8 cellular contexts compared by ENCODE assay signal in the genomic region with DNA sequence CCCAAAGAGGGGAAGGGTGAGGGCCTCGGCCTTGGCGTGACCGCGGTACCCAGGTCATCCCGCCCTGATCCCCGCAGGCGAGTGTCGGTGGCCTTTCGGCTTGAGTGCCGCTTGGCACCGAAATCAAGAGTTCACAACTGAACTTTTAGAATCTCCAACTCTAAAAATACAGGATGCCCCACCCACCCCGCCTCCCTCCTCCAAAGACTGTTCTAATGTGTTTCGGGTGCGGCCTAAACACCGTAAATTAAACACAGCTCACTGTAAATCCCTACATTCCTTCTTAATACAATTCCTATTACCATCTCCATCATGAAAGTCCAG. TPM values are rescaled to one million over a fixed set of nuclear protein-coding genes. Genes with fewer than 3 reads are reported as not detected.
DNase-seq lines count a peak whose midpoint lies in the region; ATAC-seq and TF ChIP-seq lines count a peak whose summit lies in the region.

No MANE protein-coding gene starts in this region.

- WGBS in prostate gland = 38% methylated on average over 15 of the region's 15 CpGs

- intact Hi-C loops in Caco-2 (cut with micrococcal nuclease; ENCODE audit: unreplicated experiment) = no loop called here
- intact Hi-C loops in activated CD8-positive, alpha-beta T cell treated with anti-CD3 and anti-CD28 coated beads for 36 hours (cut with micrococcal nuclease) = no loop called here
- intact Hi-C loops in prostate gland (cut with DNase I) = no loop called here

- H3K27ac Mint-ChIP-seq in Caco-2 (ENCODE audit: unreplicated experiment) (peak overlapping the region; percentile 72), glutamatergic neuron (ENCODE audit: unreplicated experiment) (no peak overlapping the region)
- peak overlapping the region; percentile 72 for H3K27ac Mint-ChIP-seq in activated CD8-positive, alpha-beta T cell treated with anti-CD3 and anti-CD28 coated beads for 36 hours

- DNase-seq in Caco-2 (no peak), glutamatergic neuron (no peak), prostate gland (ENCODE audit: low spot score) (no peak), NCI-H1417 treated with DMSO at 0.1 percent for 48 hours (lab: John Stamatoyannopoulos, UW) (no peak), BE2C (no peak), amygdala (lab: John Stamatoyannopoulos, UW) (no peak), LoVo (ENCODE audit: low spot score) (no peak)
- DNase-seq in activated CD8-positive, alpha-beta T cell treated with anti-CD3 and anti-CD28 coated beads for 36 hours = peak; percentile 56

- H3K27ac ChIP-seq in prostate gland = peak overlapping the region; percentile 85 to 93

- no peaks in the 10 kb centered on the region for H3K36me3 ChIP-seq in Caco-2 (ENCODE audit: control insufficient read depth, insufficient read depth, low read length)
- no peaks in the 10 kb centered on the region for H3K36me3 ChIP-seq in prostate gland
- H3K36me3 ChIP-seq in BE2C = no peaks in the 10 kb centered on the region

- peak overlapping the region; percentile 74 for H3K4me3 ChIP-seq in Caco-2 (ENCODE audit: low read depth, low read length)
- H3K4me3 ChIP-seq in prostate gland = peak overlapping the region; percentile 34 to 48
- H3K4me3 ChIP-seq in BE2C (ENCODE audit: low read depth, low read length) = no peak overlapping the region

- H3K36me3 Mint-ChIP-seq in Caco-2 (ENCODE audit: insufficient read depth, unreplicated experiment) (peaks cover 31% of the 10 kb centered on the region), glutamatergic neuron (ENCODE audit: unreplicated experiment) (no peaks in the 10 kb centered on the region)
- H3K36me3 Mint-ChIP-seq in activated CD8-positive, alpha-beta T cell treated with anti-CD3 and anti-CD28 coated beads for 36 hours (ENCODE audit: low read depth) = no peaks in the 10 kb centered on the region

- peaks cover 13% of the 10 kb centered on the region for H3K4me1 ChIP-seq in Caco-2
- H3K4me1 ChIP-seq in prostate gland (replicated peaks) = peaks cover 7% of the 10 kb centered on the region
- H3K4me1 ChIP-seq in BE2C = no peaks in the 10 kb centered on the region

- H3K4me1 Mint-ChIP-seq in Caco-2 (ENCODE audit: low read depth, unreplicated experiment) (peaks cover 28% of the 10 kb centered on the region), glutamatergic neuron (ENCODE audit: low read depth, unreplicated experiment) (no peaks in the 10 kb centered on the region)
- peaks cover 35% of the 10 kb centered on the region for H3K4me1 Mint-ChIP-seq in activated CD8-positive, alpha-beta T cell treated with anti-CD3 and anti-CD28 coated beads for 36 hours (ENCODE audit: low read depth)

- H3K9me3 Mint-ChIP-seq in Caco-2 (ENCODE audit: unreplicated experiment) = no peaks in the 10 kb centered on the region
- H3K9me3 Mint-ChIP-seq in activated CD8-positive, alpha-beta T cell treated with anti-CD3 and anti-CD28 coated beads for 36 hours = no peaks in the 10 kb centered on the region
- peaks cover 5% of the 10 kb centered on the region for H3K9me3 Mint-ChIP-seq in glutamatergic neuron (ENCODE audit: unreplicated experiment)

- peak overlapping the region; percentile 79 for H3K4me3 Mint-ChIP-seq in Caco-2 (ENCODE audit: unreplicated experiment)
- peak overlapping the region; percentile 75 for H3K4me3 Mint-ChIP-seq in activated CD8-positive, alpha-beta T cell treated with anti-CD3 and anti-CD28 coated beads for 36 hours
- H3K4me3 Mint-ChIP-seq in glutamatergic neuron (ENCODE audit: unreplicated experiment) = peak overlapping the region; percentile 44

- POLR2A ChIA-PET in Caco-2 (lab: Charles Lee) = interaction anchor here (0.6 to 1.9 kb wide), 12 partner anchors 8 to 170 kb away, joined by 3 to 42 read pairs (median 6); partner anchors contain the start of genes GAPDH, LTBR, TNFRSF1A and VAMP1
- POLR2A ChIA-PET in activated CD8-positive, alpha-beta T cell treated with anti-CD3 and anti-CD28 coated beads for 36 hours (lab: Charles Lee) = interaction anchor here (0.6 to 1.9 kb wide), 5 partner anchors 13 to 326 kb away, joined by 3 to 7 read pairs (median 3); partner anchors contain the start of gene TNFRSF1A

- no peaks in the 10 kb centered on the region for H3K27me3 ChIP-seq in Caco-2 (replicated peaks; ENCODE audit: control insufficient read depth, insufficient read depth, low read length)
- no peaks in the 10 kb centered on the region for H3K27me3 ChIP-seq in prostate gland (replicated peaks; ENCODE audit: insufficient read depth)
- H3K27me3 ChIP-seq in BE2C = no peaks in the 10 kb centered on the region

- no peak for TF ChIP-seq POLR2A in prostate gland (IDR thresholded peaks at IDR 0.05)

- H3K9me3 ChIP-seq in Caco-2 = no peaks in the 10 kb centered on the region
- H3K9me3 ChIP-seq in prostate gland = no peaks in the 10 kb centered on the region
- no peaks in the 10 kb centered on the region for H3K9me3 ChIP-seq in BE2C

- BruUV-seq in Caco-2 (replicated peaks; lab: Mats Ljungman, UMichigan) = TSS peak; percentile 84

- TF ChIP-seq CTCF in Caco-2 (IDR thresholded peaks at IDR 0.05; ENCODE audit: insufficient read depth in 1 of 2, low read depth in 1 of 2, low read length in 1 of 2, severe bottlenecking in 1 of 2, unreplicated experiment in 1 of 2) (no peak), glutamatergic neuron (IDR thresholded peaks at IDR 0.05; ENCODE audit: partially characterized antibody, unreplicated experiment) (no peak), prostate gland (IDR thresholded peaks at IDR 0.05) (no peak), BE2C (IDR thresholded peaks at IDR 0.05; ENCODE audit: low read depth, low read length) (no peak)
- no peak for TF ChIP-seq CTCF in activated CD8-positive, alpha-beta T cell treated with anti-CD3 and anti-CD28 coated beads for 36 hours (IDR thresholded peaks at IDR 0.05)

- H3K27me3 Mint-ChIP-seq in Caco-2 (ENCODE audit: insufficient read depth, unreplicated experiment) (no peaks in the 10 kb centered on the region), glutamatergic neuron (ENCODE audit: unreplicated experiment) (no peaks in the 10 kb centered on the region)
- no peaks in the 10 kb centered on the region for H3K27me3 Mint-ChIP-seq in activated CD8-positive, alpha-beta T cell treated with anti-CD3 and anti-CD28 coated beads for 36 hours

- CTCF ChIA-PET in Caco-2 (lab: Charles Lee) = interaction anchor here (0.7 to 2.6 kb wide), 16 partner anchors 9 to 135 kb away, joined by 3 to 18 read pairs (median 6); partner anchors contain the start of genes LTBR, PLEKHG6, SCNN1A and TNFRSF1A
- CTCF ChIA-PET in activated CD8-positive, alpha-beta T cell treated with anti-CD3 and anti-CD28 coated beads for 36 hours (lab: Charles Lee) = interaction anchor here (0.9 to 2.2 kb wide), 5 partner anchors 18 to 38 kb away, joined by 3 to 12 read pairs (median 3); no protein-coding TSS in a partner anchor

- no peak for ATAC-seq in activated CD8-positive, alpha-beta T cell treated with anti-CD3 and anti-CD28 coated beads for 36 hours

RNA-seq across cellular contexts. Expression of gene SCNN1A, which starts 11.4 kb away (rescaled TPM):
- total RNA-seq in Caco-2 (2022) (52.6 and 53.5 TPM in 2 replicates), glutamatergic neuron (ENCODE audit: unreplicated experiment) (0.74 TPM), prostate gland (100 to 1,000 TPM; 128 to 211 TPM)
- 1 to 10 TPM; 2.3 to 3.8 TPM for total RNA-seq in activated CD8-positive, alpha-beta T cell treated with anti-CD3 and anti-CD28 coated beads for 36 hours
- not detected for polyA plus RNA-seq in BE2C (2012; ENCODE audit: insufficient read depth, insufficient read length, low read depth)

RNA-seq across cellular contexts. Expression of gene LTBR, which starts 20.0 kb away (rescaled TPM):
- 194 and 197 TPM in 2 replicates for total RNA-seq in Caco-2 (2022)
- total RNA-seq in activated CD8-positive, alpha-beta T cell treated with anti-CD3 and anti-CD28 coated beads for 36 hours = 1 to 10 TPM; 1.5 to 1.6 TPM
- not detected for total RNA-seq in glutamatergic neuron (ENCODE audit: unreplicated experiment)
- total RNA-seq in prostate gland = 100 to 1,000 TPM; 186 to 264 TPM
- 1.2 TPM for polyA plus RNA-seq in BE2C (2012; ENCODE audit: insufficient read depth, insufficient read length, low read depth)

RNA-seq across cellular contexts. Expression of gene TNFRSF1A, which starts 22.1 kb away (rescaled TPM):
- total RNA-seq in Caco-2 (2022) (79.0 and 79.4 TPM in 2 replicates), glutamatergic neuron (ENCODE audit: unreplicated experiment) (7.4 TPM), prostate gland (100 to 1,000 TPM in 1 of 2 donors, 10 to 100 TPM in 1; 91.1 to 168 TPM)
- total RNA-seq in activated CD8-positive, alpha-beta T cell treated with anti-CD3 and anti-CD28 coated beads for 36 hours = 10 to 100 TPM; 40.6 TPM
- polyA plus RNA-seq in BE2C (2012; ENCODE audit: insufficient read depth, insufficient read length, low read depth) = 15.8 TPM

RNA-seq across cellular contexts. Expression of gene PLEKHG6, which starts 53.5 kb away (rescaled TPM):
- total RNA-seq in Caco-2 (2022) (109 and 123 TPM in 2 replicates), glutamatergic neuron (ENCODE audit: unreplicated experiment) (not detected), prostate gland (1 to 10 TPM; 4.6 to 6.2 TPM)
- total RNA-seq in activated CD8-positive, alpha-beta T cell treated with anti-CD3 and anti-CD28 coated beads for 36 hours = not detected
- 0.23 TPM for polyA plus RNA-seq in BE2C (2012; ENCODE audit: insufficient read depth, insufficient read length, low read depth)

Comparison
In these comparisons a context has a peak if more than half of its experiments do, and no peak if none do; other contexts are left out.
1. RNA of gene SCNN1A, which starts 11.4 kb away (total RNA-seq): 128 to 211 TPM in prostate gland and 52.6 to 53.5 TPM in Caco-2; 2.3 to 3.8 TPM in activated CD8-positive, alpha-beta T cell treated with anti-CD3 and anti-CD28 coated beads for 36 hours and 0.74 TPM in glutamatergic neuron (single experiment); every median in the first group is over 10 times any median in the second.
2. RNA of gene LTBR, which starts 20.0 kb away (total RNA-seq): 186 to 264 TPM in prostate gland and 194 to 197 TPM in Caco-2; 1.5 to 1.6 TPM in activated CD8-positive, alpha-beta T cell treated with anti-CD3 and anti-CD28 coated beads for 36 hours and not detected in glutamatergic neuron (single experiment); every median in the first group is over 10 times any median in the second.
3. Peak in every context shown above with its lines, with median percentiles within 50 percentile points of each other: H3K4me3 Mint-ChIP-seq.